Comparison of ENCODE assay signal across 30 cellular contexts in the genomic region with DNA sequence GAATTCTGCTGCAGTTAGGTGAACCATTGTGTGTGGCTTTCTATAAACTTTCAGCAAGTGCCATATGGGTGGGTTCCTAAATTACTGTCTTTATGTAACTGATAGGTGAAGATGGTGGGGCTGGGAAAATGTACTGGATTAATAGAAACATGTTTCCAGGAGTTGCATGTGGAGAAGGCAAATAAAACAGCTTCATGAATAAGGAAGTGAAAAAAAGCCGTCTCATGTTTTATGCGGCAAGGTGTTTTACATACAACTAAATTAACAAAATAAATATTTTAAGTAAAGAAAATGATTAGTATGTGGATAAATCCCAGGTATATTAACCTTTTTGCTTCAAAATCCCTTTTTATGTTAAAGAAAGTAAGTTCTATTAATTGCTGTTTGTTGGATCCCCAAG.
"Had no signal": no experiment of that assay in that cellular context is flagged by ENCODE, and none has a peak within 500 bp of the region (broad histone marks: within the 10 kb centered on the region; RNA-seq: fewer than 3 reads in every experiment).

No MANE protein-coding gene starts in this region.

- DNase-seq: activated B cell treated with CpG ODN at 0.5 μM for 24 hours; activated CD4-positive, alpha-beta memory T cell treated with anti-CD3 and anti-CD28 coated beads for 36 hours; activated CD4-positive, alpha-beta T cell treated with anti-CD3 and anti-CD28 coated beads for 36 hours; activated CD4-positive, alpha-beta T cell treated with anti-CD3 and anti-CD28 coated beads, Interleukin-2, amount 10 ng/mL, durations not matched to agents 24 days and 14 days; activated CD4-positive, CD25-positive, alpha-beta regulatory T cell treated with anti-CD3 and anti-CD28 coated beads, Interleukin-2, amount 50 U/mL, for 72 hours; activated CD8-positive, alpha-beta memory T cell treated with anti-CD3 and anti-CD28 coated beads, Interleukin-2, amount 10 ng/mL, durations not matched to agents 7 days and 5 days; activated CD8-positive, alpha-beta memory T cell treated with anti-CD3 and anti-CD28 coated beads, Interleukin-2, amount 50 U/mL, for 4 hours; activated CD8-positive, alpha-beta T cell treated with anti-CD3 and anti-CD28 coated beads, Interleukin-2, amount 10 ng/mL, durations not matched to agents 7 days and 5 days; activated effector memory CD4-positive, alpha-beta T cell treated with anti-CD3 and anti-CD28 coated beads, Interleukin-2, amount 50 U/mL, for 16 hours; activated naive CD4-positive, alpha-beta T cell treated with anti-CD3 and anti-CD28 coated beads for 36 hours; activated naive CD8-positive, alpha-beta T cell treated with anti-CD3 and anti-CD28 coated beads for 36 hours; activated naive CD8-positive, alpha-beta T cell treated with anti-CD3 and anti-CD28 coated beads, Interleukin-2, amount 50 U/mL, for 24 hours; activated T-cell treated with anti-CD3 and anti-CD28 coated beads, Interleukin-2, amount 50 U/mL, for 1 hour; activated T-cell treated with anti-CD3 and anti-CD28 coated beads, Interleukin-2, amount 50 U/mL, for 48 hours; adrenal gland; amygdala; aorta; body of pancreas; caudate nucleus; effector CD8-positive, alpha-beta T cell; esophagus squamous epithelium; foreskin melanocyte; hippocampal formation; T1000; WERI-Rb-1 had no signal

- H3K27me3 ChIP-seq: adrenal gland, body of pancreas, esophagus squamous epithelium, gastroesophageal sphincter had no signal

- H3K4me1 ChIP-seq: esophagus squamous epithelium had no signal

- H3K27ac ChIP-seq: adrenal gland, body of pancreas, epithelial cell of prostate, esophagus squamous epithelium, gastroesophageal sphincter, WERI-Rb-1 had no signal

- H3K36me3 ChIP-seq: adrenal gland, WERI-Rb-1 had no signal

- FAIRE-seq: colon, endometrium, endothelial cell of umbilical vein had no signal

- H3K9me3 ChIP-seq: adrenal gland, esophagus squamous epithelium had no signal

- H3K4me3 ChIP-seq: adrenal gland, body of pancreas, esophagus squamous epithelium, gastroesophageal sphincter had no signal
